Comparison of ENCODE assay signal across 11 cellular contexts in the genomic region with DNA sequence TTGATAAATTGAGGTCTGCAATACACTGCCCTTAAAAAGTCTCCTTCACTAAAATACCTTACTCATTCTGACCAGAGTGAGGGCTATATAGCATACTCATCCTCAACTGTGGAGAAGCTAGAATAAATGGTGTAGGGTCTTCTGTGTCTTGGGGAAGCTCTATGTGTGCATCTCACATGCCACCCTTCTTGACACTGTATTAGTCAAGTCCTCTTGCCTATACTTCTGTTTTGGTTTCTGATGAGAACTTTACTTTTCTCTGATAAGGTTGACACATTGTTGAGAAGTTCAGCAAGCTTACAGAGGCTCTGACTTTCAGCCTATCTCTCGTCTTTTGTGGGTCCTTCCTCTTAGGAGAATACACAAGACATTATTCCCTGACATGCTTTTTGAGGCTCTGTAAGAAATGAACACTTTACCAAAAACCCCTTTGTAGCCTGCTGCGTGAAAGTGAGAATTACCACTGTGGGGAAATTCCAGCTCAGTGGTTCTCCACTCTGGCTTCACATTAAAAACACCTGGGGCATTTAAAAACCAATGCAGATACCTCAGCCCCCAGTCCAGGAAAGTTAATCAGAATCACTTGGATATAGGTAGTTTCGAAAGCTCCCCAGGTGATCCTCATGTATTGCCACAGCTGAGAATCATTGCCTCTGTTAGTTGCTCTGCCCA.
DNase-seq lines count a peak whose midpoint lies in the region; ATAC-seq lines count a peak whose summit lies in the region.
"Had no signal": no experiment of that assay in that cellular context is flagged by ENCODE, and none has a peak within 500 bp of the region (broad histone marks: within the 10 kb centered on the region; RNA-seq: fewer than 3 reads in every experiment).

No MANE protein-coding gene starts in this region.

- H3K27me3 ChIP-seq in mesendoderm (ENCODE audit: insufficient read depth, low read length, poor library complexity) = no peaks in the 10 kb centered on the region
- H3K27me3 ChIP-seq: esophagus squamous epithelium had no signal

- H3K4me3 ChIP-seq in mesendoderm (ENCODE audit: low read length) = no peak overlapping the region
- H3K4me3 ChIP-seq: esophagus squamous epithelium had no signal

- H3K4me2 ChIP-seq in mesendoderm (ENCODE audit: low read length) = no peak overlapping the region

- intact Hi-C loops in cardiac septum (cut with DNase I) = no loop called here

- no peaks in the 10 kb centered on the region for H3K79me2 ChIP-seq in mesendoderm (ENCODE audit: control insufficient read depth, insufficient read depth, low read length)

- ATAC-seq in GM18873 (IDR thresholded peaks at IDR 0.05; ENCODE audit: low FRiP score, unreplicated experiment) = peak; percentile 63
- peak; percentile 54 for ATAC-seq in GM21529 (IDR thresholded peaks at IDR 0.05; ENCODE audit: unreplicated experiment)
- ATAC-seq in HG03039 (IDR thresholded peaks at IDR 0.05; ENCODE audit: unreplicated experiment) = peak; percentile 64

- no peaks in the 10 kb centered on the region for H3K36me3 ChIP-seq in mesendoderm (ENCODE audit: control insufficient read depth, insufficient read depth, low read length)
- H3K36me3 ChIP-seq: esophagus squamous epithelium had no signal

- H3K4ac ChIP-seq in mesendoderm (ENCODE audit: low read depth, low read length) = no peak overlapping the region

- no peak overlapping the region for H4K5ac ChIP-seq in mesendoderm (ENCODE audit: low read length)

- WGBS in mesendoderm (ENCODE audit: extremely low coverage, insufficient coverage, low lambda C conversion rate) = no CpG with 5 or more reads among the region's 3 CpGs

- no peak overlapping the region for H2BK120ac ChIP-seq in mesendoderm (ENCODE audit: low read depth, low read length)

- no peak for DNase-seq in mesendoderm
- no peak for DNase-seq in cardiac septum (ENCODE audit: low spot score)
- no peak for DNase-seq in islet precursor cell
- no peak for DNase-seq in NCI-H1417 treated with DMSO at 0.1 percent for 48 hours (lab: John Stamatoyannopoulos, UW)
- DNase-seq: activated CD8-positive, alpha-beta memory T cell treated with anti-CD3 and anti-CD28 coated beads, Interleukin-2, amount 50 U/mL, for 4 hours; esophagus squamous epithelium; hypothalamus; NCI-H2107 had no signal

- no peak overlapping the region for H4K8ac ChIP-seq in mesendoderm (ENCODE audit: low read depth, low read length)

- no peak overlapping the region for H3K56ac ChIP-seq in mesendoderm (ENCODE audit: low read length)

- no peak overlapping the region for H3K9ac ChIP-seq in mesendoderm (ENCODE audit: low read length)

- H3K79me1 ChIP-seq in mesendoderm (ENCODE audit: low read length) = no peaks in the 10 kb centered on the region

- no peaks in the 10 kb centered on the region for H3K4me1 ChIP-seq in mesendoderm (ENCODE audit: control insufficient read depth, low read depth, low read length)
- H3K4me1 ChIP-seq: esophagus squamous epithelium had no signal

- H2BK15ac ChIP-seq in mesendoderm (replicated peaks; ENCODE audit: low read depth) = no peak overlapping the region

- H3K18ac ChIP-seq in mesendoderm (ENCODE audit: low read length) = peak overlapping the region; percentile 68

- no peak overlapping the region for H2AK5ac ChIP-seq in mesendoderm (ENCODE audit: low read length)

- no peak overlapping the region for H3K27ac ChIP-seq in mesendoderm (ENCODE audit: low read depth, low read length)
- H3K27ac ChIP-seq: esophagus squamous epithelium had no signal

- no peak overlapping the region for H3K23ac ChIP-seq in mesendoderm (ENCODE audit: low read length)

- no peak overlapping the region for H2BK5ac ChIP-seq in mesendoderm (ENCODE audit: low read length)
